Comparison of ENCODE assay signal across 8 cellular contexts in genomic region chr3:118245312-118245711, GRCh38.
"Had no signal": no experiment of that assay in that cellular context is flagged by ENCODE, and none has a peak within 500 bp of the region (broad histone marks: within the 10 kb centered on the region; RNA-seq: fewer than 3 reads in every experiment).

No MANE protein-coding gene starts in this region.

- ATAC-seq: K562 had no signal

- H3K4me3 Mint-ChIP-seq: IgD-negative memory B cell had no signal

- H3K27me3 Mint-ChIP-seq: IgD-negative memory B cell had no signal

- H3K27ac ChIP-seq: HL-60, KMS-11 had no signal

- H3K4me3 ChIP-seq: K562 had no signal

- FAIRE-seq: HTR-8/SVneo, K562 had no signal

- DNase-seq: Karpas-422, KBM-7, KG1 had no signal

- H3K9ac ChIP-seq: KMS-11 had no signal

- H3K27ac Mint-ChIP-seq: IgD-negative memory B cell had no signal

- H3K4me1 Mint-ChIP-seq: IgD-negative memory B cell had no signal

- H3K4me2 ChIP-seq: KMS-11 had no signal

- H3K36me3 Mint-ChIP-seq: IgD-negative memory B cell had no signal
